Comparison of ENCODE assay signal across 8 cellular contexts in the genomic region with DNA sequence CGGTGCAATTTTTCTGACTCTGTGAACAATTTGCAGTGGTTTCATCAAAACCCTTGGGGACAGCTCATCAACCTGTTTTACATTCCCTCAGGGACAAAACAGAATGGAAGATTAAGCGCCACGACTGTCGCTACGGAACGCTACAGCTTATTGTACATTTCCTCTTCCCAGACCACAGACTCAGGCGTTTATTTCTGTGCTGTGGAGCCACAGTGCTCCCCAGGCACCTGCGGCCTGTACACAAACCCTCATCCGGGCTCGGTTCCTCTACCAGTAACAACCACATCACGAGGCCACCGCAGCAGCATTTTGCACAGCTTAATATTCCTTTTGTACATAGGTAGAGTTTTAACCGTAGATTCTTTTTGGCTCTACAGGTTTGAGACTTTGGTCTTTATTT.
DNase-seq lines count a peak whose midpoint lies in the region; ATAC-seq and TF ChIP-seq lines count a peak whose summit lies in the region.

No MANE protein-coding gene starts in this region.

- H3K27me3 Mint-ChIP-seq in activated T-cell treated with anti-CD3 and anti-CD28 coated beads, Interleukin-2, amount 50 U/mL, for 72 hours (ENCODE audit: low read depth), result no peaks in the 10 kb centered on the region
- peaks cover 37% of the 10 kb centered on the region for H3K27me3 Mint-ChIP-seq in type B pancreatic cell

- H3K27ac Mint-ChIP-seq in activated T-cell treated with anti-CD3 and anti-CD28 coated beads, Interleukin-2, amount 50 U/mL, for 72 hours, result peak overlapping the region; percentile 96
- no peak overlapping the region for H3K27ac Mint-ChIP-seq in type B pancreatic cell

- TF ChIP-seq CTCF in GM20000 (IDR thresholded peaks at IDR 0.05; ENCODE audit: extremely low read depth, missing control alignments) (no peak), type B pancreatic cell (conservative IDR thresholded peaks at IDR 0.05) (no peak)

- ATAC-seq in HG03520 (IDR thresholded peaks at IDR 0.05; ENCODE audit: unreplicated experiment), result peak; percentile 88
- peak; percentile 74 for ATAC-seq in activated T-cell treated with anti-CD3 and anti-CD28 coated beads, Interleukin-2, amount 50 U/mL, for 72 hours (replicated peaks in 1 of 2)

- H3K4me3 Mint-ChIP-seq in activated T-cell treated with anti-CD3 and anti-CD28 coated beads, Interleukin-2, amount 50 U/mL, for 72 hours, result peak overlapping the region; percentile 87 to 96
- H3K4me3 Mint-ChIP-seq in type B pancreatic cell, result no peak overlapping the region

- no peaks in the 10 kb centered on the region for H3K9me3 Mint-ChIP-seq in activated T-cell treated with anti-CD3 and anti-CD28 coated beads, Interleukin-2, amount 50 U/mL, for 72 hours
- H3K9me3 Mint-ChIP-seq in type B pancreatic cell, result no peaks in the 10 kb centered on the region

- DNase-seq in GF-D8 (lab: John Stamatoyannopoulos, UW) (peak; percentile 49), GM20000 (ENCODE audit: low spot score) (peak; percentile 16), DMS79 (lab: John Stamatoyannopoulos, UW) (no peak), type B pancreatic cell (ENCODE audit: extremely low spot score, unreplicated experiment) (no peak), NCI-H774 (lab: John Stamatoyannopoulos, UW) (no peak), SK-N-DZ (ENCODE audit: low spot score) (no peak)
- DNase-seq in activated T-cell treated with anti-CD3 and anti-CD28 coated beads, Interleukin-2, amount 50 U/mL, for 72 hours, result peak; percentile 46 to 52

- H3K36me3 Mint-ChIP-seq in activated T-cell treated with anti-CD3 and anti-CD28 coated beads, Interleukin-2, amount 50 U/mL, for 72 hours (ENCODE audit: insufficient read depth in 2 of 2), result no peaks in the 10 kb centered on the region
- no peaks in the 10 kb centered on the region for H3K36me3 Mint-ChIP-seq in type B pancreatic cell

- H3K4me1 Mint-ChIP-seq in activated T-cell treated with anti-CD3 and anti-CD28 coated beads, Interleukin-2, amount 50 U/mL, for 72 hours (ENCODE audit: low read depth), result peaks cover 33% of the 10 kb centered on the region
- H3K4me1 Mint-ChIP-seq in type B pancreatic cell (ENCODE audit: unreplicated experiment), result no peaks in the 10 kb centered on the region

Comparison
In these comparisons a context has a peak if more than half of its experiments do, and no peak if none do; other contexts are left out.
1. DNase-seq: peak in GF-D8 (single experiment), GM20000 (single experiment) and activated T-cell treated with anti-CD3 and anti-CD28 coated beads, Interleukin-2, amount 50 U/mL, for 72 hours (2 of 2); none in DMS79 (single experiment), type B pancreatic cell (single experiment), NCI-H774 (single experiment) and SK-N-DZ (single experiment).